Comparison of ENCODE assay signal across 8 cellular contexts in genomic region chr3:158109804-158110657, GRCh38. TPM values are rescaled to one million over a fixed set of nuclear protein-coding genes. Genes with fewer than 3 reads are reported as not detected.
DNase-seq lines count a peak whose midpoint lies in the region; ATAC-seq and TF ChIP-seq lines count a peak whose summit lies in the region.

RSRC1 (plus strand) TSS chr3:158110089; CDS start chr3:158122105, 12,016 bp downstream.

- DNase-seq in GM13977 (ENCODE audit: low spot score) (peak; percentile 82), NCI-H1694 (lab: John Stamatoyannopoulos, UW) (peak; percentile 84), T-helper 17 cell (peak; percentile 59 to 64 (median 62)), amygdala (lab: John Stamatoyannopoulos, UW) (peak in 55 of 56 donors; percentile 5 to 86 (median 69)), right atrium auricular region (ENCODE audit: low spot score) (peak; percentile 89), putamen (ENCODE audit: low spot score) (peak; percentile 87), uterus (peak; percentile 78 to 80)

- H3K4me1 Mint-ChIP-seq in T-helper 17 cell = peaks cover 33% of the 10 kb centered on the region

- H3K27me3 Mint-ChIP-seq in T-helper 17 cell = peaks cover 37% of the 10 kb centered on the region

- TF ChIP-seq POLR2A in uterus (IDR thresholded peaks at IDR 0.05) = peak in 1 of 2 donors; percentile 19

- H3K4me3 Mint-ChIP-seq in T-helper 17 cell = peak within 1 kb of the TSS; percentile 89

- peaks cover 11% of the 10 kb centered on the region for H3K36me3 Mint-ChIP-seq in T-helper 17 cell (ENCODE audit: low read depth)

- H3K27me3 ChIP-seq in right atrium auricular region = peaks cover 28 to 29% of the 10 kb centered on the region in 2 donors
- peaks cover 12 to 34% of the 10 kb centered on the region in 2 donors for H3K27me3 ChIP-seq in uterus

- H3K4me3 ChIP-seq in right atrium auricular region = peak within 1 kb of the TSS; percentile 75 to 88
- H3K4me3 ChIP-seq in uterus = peak within 1 kb of the TSS; percentile 98

- ATAC-seq in HG02884 (IDR thresholded peaks at IDR 0.05; ENCODE audit: unreplicated experiment) = peak; percentile 73
- peak; percentile 92 for ATAC-seq in T-helper 17 cell

- H3K27ac ChIP-seq in right atrium auricular region = peak within 1 kb of the TSS; percentile 81 to 83
- peak within 1 kb of the TSS; percentile 62 to 74 for H3K27ac ChIP-seq in uterus

- intact Hi-C loops in uterus (cut with DNase I; ENCODE audit: low total_unique reads) = no loop called here

- TF ChIP-seq CTCF in GM13977 (IDR thresholded peaks at IDR 0.05; ENCODE audit: extremely low read depth, insufficient read depth, missing control alignments) (peak; percentile 8), right atrium auricular region (IDR thresholded peaks at IDR 0.05) (peak in 1 of 2 donors; percentile 9), uterus (IDR thresholded peaks at IDR 0.05) (no peak)

- in situ Hi-C loops in GM13977 (cut with MboI; ENCODE audit: low pct_unique_long_range_greater_than_20kb, low sequenced_read_pairs, unreplicated experiment) = loop anchor here (25.0 kb wide), 2 partner anchors 202 to 302 kb away; no protein-coding TSS in a partner anchor

- H3K36me3 ChIP-seq in right atrium auricular region = no peaks in the 10 kb centered on the region
- H3K36me3 ChIP-seq in uterus = no peaks in the 10 kb centered on the region

- peak within 1 kb of the TSS; percentile 59 for H3K27ac Mint-ChIP-seq in T-helper 17 cell

- peaks cover 0 to 35% of the 10 kb centered on the region in 2 donors for H3K4me1 ChIP-seq in right atrium auricular region
- peaks cover 0 to 9% of the 10 kb centered on the region in 2 donors for H3K4me1 ChIP-seq in uterus

- peaks cover 7% of the 10 kb centered on the region for H3K9me3 ChIP-seq in T-helper 17 cell (ENCODE audit: control insufficient read depth, low read length, poor library complexity, severe bottlenecking)
- H3K9me3 ChIP-seq in right atrium auricular region = no peaks in the 10 kb centered on the region
- H3K9me3 ChIP-seq in uterus = no peaks in the 10 kb centered on the region

RNA-seq across cellular contexts. Expression of gene RSRC1, which starts in this region (rescaled TPM):
- total RNA-seq in T-helper 17 cell (10 to 100 TPM; 30.8 to 31.6 TPM), right atrium auricular region (10 to 100 TPM; 24.8 to 42.5 TPM), uterus (100 to 1,000 TPM in 1 of 4 donors, 10 to 100 TPM in 3; 24.1 to 128 (median 60.6) TPM)

Comparison
In these comparisons a context has a peak if more than half of its experiments do, and no peak if none do; other contexts are left out.
1. Peak in every context shown above with its lines: DNase-seq, ATAC-seq, H3K4me3 ChIP-seq and H3K27ac ChIP-seq.